8 cellular contexts compared by ENCODE assay signal in the genomic region with DNA sequence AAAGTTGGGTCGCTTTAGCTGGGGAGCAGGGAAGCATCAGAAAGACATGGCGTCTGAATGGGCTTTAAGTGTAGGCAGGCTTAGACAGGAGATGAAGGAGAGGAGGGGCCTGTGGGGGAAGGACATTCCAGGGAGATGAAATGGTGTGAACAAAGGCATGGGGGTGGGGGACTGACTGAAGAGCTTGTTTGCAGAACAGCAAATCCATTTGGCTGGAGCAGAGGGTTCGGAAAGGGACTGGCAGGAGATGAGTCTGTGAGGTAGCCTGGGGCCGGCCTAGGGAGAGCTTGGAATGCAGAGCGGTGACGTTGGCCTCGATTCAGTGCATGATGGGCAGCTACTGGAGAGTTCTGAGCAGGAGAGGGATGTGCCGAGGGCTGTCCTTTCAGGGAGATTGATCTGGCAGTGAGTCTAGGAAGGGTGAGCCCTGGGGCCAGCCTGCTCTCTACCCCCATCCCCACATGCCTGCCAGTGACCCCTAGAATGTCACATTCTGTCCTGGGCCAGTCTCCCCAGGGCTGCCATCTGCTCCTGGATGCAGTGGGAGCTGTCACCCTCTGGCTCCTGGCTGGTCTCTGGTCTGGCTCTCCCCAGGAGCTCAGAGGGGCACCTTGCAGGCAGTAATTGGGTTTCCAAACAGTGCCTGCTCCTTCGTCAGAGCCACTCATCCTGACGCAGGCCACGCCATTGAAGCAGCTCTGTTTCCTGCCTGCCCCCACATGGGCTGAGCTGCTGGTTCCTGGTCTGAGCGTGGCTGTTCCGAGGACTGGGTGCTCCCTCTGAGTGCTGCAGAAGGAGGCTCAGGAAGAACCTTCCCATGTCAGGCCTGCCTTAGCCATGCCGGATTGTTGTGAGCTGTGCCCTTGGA. TPM values are rescaled to one million over a fixed set of nuclear protein-coding genes. Genes with fewer than 3 reads are reported as not detected.
A peak's percentile ranks its signal among the peaks of the same experiment; 100 is the strongest.
DNase-seq lines count a peak whose midpoint lies in the region; ATAC-seq, FAIRE-seq and TF ChIP-seq lines count a peak whose summit lies in the region.

No MANE protein-coding gene starts in this region.

- no peaks in the 10 kb centered on the region for H3K27me3 ChIP-seq in IMR-90 (ENCODE audit: control insufficient read depth, insufficient read depth, low read length)

- H3K9me3 Mint-ChIP-seq in MCF 10A (ENCODE audit: unreplicated experiment) = no peaks in the 10 kb centered on the region
- H3K9me3 Mint-ChIP-seq in activated naive CD4-positive, alpha-beta T cell treated with anti-CD3 and anti-CD28 coated beads, Interleukin-2, amount 50 U/mL, for 72 hours = no peaks in the 10 kb centered on the region

- peaks cover 40% of the 10 kb centered on the region for H3K36me3 Mint-ChIP-seq in MCF 10A (ENCODE audit: insufficient read depth, unreplicated experiment)
- H3K36me3 Mint-ChIP-seq in activated naive CD4-positive, alpha-beta T cell treated with anti-CD3 and anti-CD28 coated beads, Interleukin-2, amount 50 U/mL, for 72 hours = no peaks in the 10 kb centered on the region

- H4K91ac ChIP-seq in IMR-90 (ENCODE audit: insufficient read depth, low read depth, low read length) = peak overlapping the region; percentile 99

- POLR2A ChIA-PET in IMR-90 (lab: Charles Lee; ENCODE audit: unreplicated experiment) (interaction anchor here (0.5 to 0.9 kb wide), 4 partner anchors 91 to 303 kb away, joined by 4 to 10 read pairs (median 7); no protein-coding TSS in a partner anchor), MCF 10A (lab: Yijun Ruan, JAX) (interaction anchor here (0.5 to 3.5 kb wide), 23 partner anchors 9 to 444 kb away, joined by 3 to 28 read pairs (median 4); a partner anchor contains a TSS)

- no peak for FAIRE-seq in GM12892 (lab: Jason Lieb, UNC)

- BruUV-seq in IMR-90 (replicated peaks; lab: Mats Ljungman, UMichigan) (no TSS peak), MCF 10A (replicated peaks; lab: Mats Ljungman, UMichigan) (no TSS peak)

- 27% methylated on average over 7 of the region's 14 CpGs; no CpG with 5 or more reads in 1 of the 2 experiments for WGBS in IMR-90 (ENCODE audit: extremely low coverage in 2 of 2, insufficient read length in 1 of 2), 2 experiments

- TF ChIP-seq RAD21 in IMR-90 (IDR thresholded peaks at IDR 0.05; ENCODE audit: low read length) = peak; percentile 25; the same call in 1 of the 2 replicates

- H4K20me1 ChIP-seq in IMR-90 (ENCODE audit: insufficient read depth, low read length) = 0 out of 2 replicates have a peak, but pooled peaks cover 4% of the 10 kb centered on the region

- peak overlapping the region; percentile 100 for H2BK120ac ChIP-seq in IMR-90 (ENCODE audit: low read depth, low read length)

- H2BK15ac ChIP-seq in IMR-90 (ENCODE audit: low read depth, low read length) = peak overlapping the region; percentile 98

- no peaks in the 10 kb centered on the region for H3K9me3 ChIP-seq in IMR-90 (ENCODE audit: control insufficient read depth, insufficient read depth, low read length)

- H2BK5ac ChIP-seq in IMR-90 (ENCODE audit: low read depth, low read length, poor library complexity, severe bottlenecking) = peak overlapping the region; percentile 97

- H3K79me1 ChIP-seq in IMR-90 (ENCODE audit: low read depth in 1 of 2, low read length in 2 of 2) = peaks cover 0 to 21% of the 10 kb centered on the region in 2 experiments; a peak in 2 of 4 replicates

- H3K4me3 ChIP-seq in IMR-90 (ENCODE audit: insufficient read depth, low read depth, low read length) = no peak overlapping the region
- no peak overlapping the region for H3K4me3 ChIP-seq in skin epidermis

- H4K8ac ChIP-seq in IMR-90 (ENCODE audit: low read depth in 2 of 2, low read length in 2 of 2) = peak overlapping the region; percentile 99

- H3K27ac Mint-ChIP-seq in MCF 10A (ENCODE audit: low read depth, unreplicated experiment) = peak overlapping the region; percentile 59
- peak overlapping the region in 1 of 2 donors; percentile 0 for H3K27ac Mint-ChIP-seq in activated naive CD4-positive, alpha-beta T cell treated with anti-CD3 and anti-CD28 coated beads, Interleukin-2, amount 50 U/mL, for 72 hours

- DNase-seq in IMR-90 (peak; percentile 100), MCF 10A (ENCODE audit: unreplicated experiment) (peak; percentile 85), iPS-NIHi7 (ENCODE audit: extremely low spot score) (peak; percentile 66), GM12892 (ENCODE audit: insufficient read length) (no peak), DMS153 (lab: John Stamatoyannopoulos, UW) (no peak)
- no peak for DNase-seq in activated naive CD4-positive, alpha-beta T cell treated with anti-CD3 and anti-CD28 coated beads, Interleukin-2, amount 50 U/mL, for 72 hours (ENCODE audit: low spot score in 2 of 2)
- DNase-seq in stimulated activated CD4-positive, alpha-beta T cell treated with anti-CD3 and anti-CD28 coated beads, Interleukin-2, amount 100 ng/mL, for 24 hours = no peak

- H3K4me3 Mint-ChIP-seq in MCF 10A (ENCODE audit: unreplicated experiment) = peak overlapping the region; percentile 4

- peak overlapping the region; percentile 100 for H2AK5ac ChIP-seq in IMR-90 (ENCODE audit: low read depth, low read length)

- peak overlapping the region; percentile 96 for H4K5ac ChIP-seq in IMR-90 (ENCODE audit: low read depth, low read length)

- H3K18ac ChIP-seq in IMR-90 (ENCODE audit: low read depth, low read length) = peak overlapping the region; percentile 94

- peak; percentile 78 for ATAC-seq in IMR-90 (ENCODE audit: low read depth)
- no peak for ATAC-seq in activated naive CD4-positive, alpha-beta T cell treated with anti-CD3 and anti-CD28 coated beads, Interleukin-2, amount 50 U/mL, for 72 hours

- H3K9me1 ChIP-seq in IMR-90 (ENCODE audit: insufficient read depth, low read length) = peaks cover 13% of the 10 kb centered on the region

- H2BK20ac ChIP-seq in IMR-90 (ENCODE audit: low read depth, low read length) = peak overlapping the region; percentile 99

- H3K4me1 Mint-ChIP-seq in MCF 10A (ENCODE audit: insufficient read depth, unreplicated experiment) = peaks cover 13% of the 10 kb centered on the region

- in situ Hi-C loops in IMR-90 (cut with MboI; ENCODE audit: low sequenced_read_pairs) = loop anchor here (5.0 kb wide), 2 partner anchors 93 to 308 kb away; a partner anchor contains a TSS

- no peaks in the 10 kb centered on the region for H3K27me3 Mint-ChIP-seq in MCF 10A (ENCODE audit: insufficient read depth, unreplicated experiment)

- peak overlapping the region; percentile 92 for H2AFZ ChIP-seq in IMR-90 (replicated peaks; ENCODE audit: low read length, poor library complexity)

- peak overlapping the region; percentile 66 for H3K9ac ChIP-seq in IMR-90 (ENCODE audit: low read depth, low read length)

- H3K56ac ChIP-seq in IMR-90 (ENCODE audit: extremely low read depth, insufficient read depth, low read length) = peak overlapping the region; percentile 89

- peak overlapping the region; percentile 100 for H3K4ac ChIP-seq in IMR-90 (ENCODE audit: low read depth, low read length)

- peak overlapping the region; percentile 59 for H3K4me2 ChIP-seq in IMR-90 (ENCODE audit: low read depth, low read length)

- H3K14ac ChIP-seq in IMR-90 (replicated peaks; ENCODE audit: low read depth, low read length) = peak overlapping the region; percentile 100

- CTCF ChIA-PET in IMR-90 (lab: Yijun Ruan, JAX) (interaction anchor here (0.6 to 7.1 kb wide), 20 partner anchors 9 to 363 kb away, joined by 3 to 79 read pairs (median 4); a partner anchor contains a TSS), MCF 10A (lab: Yijun Ruan, JAX) (interaction anchor here (0.5 to 13.1 kb wide), 47 partner anchors 10 to 1150 kb away, joined by 3 to 225 read pairs (median 3); a partner anchor contains a TSS)

- H3K4me1 ChIP-seq in IMR-90 (ENCODE audit: control insufficient read depth, insufficient read depth, low read length) = peaks cover 27% of the 10 kb centered on the region

- intact Hi-C loops in IMR-90 (cut with micrococcal nuclease) = loop anchor here (1.0 to 5.0 kb wide), 6 partner anchors 67 to 363 kb away; a partner anchor contains a TSS
- intact Hi-C loops in MCF 10A (cut with micrococcal nuclease) = loop anchor here (1.0 to 5.0 kb wide), 4 partner anchors 96 to 363 kb away; no protein-coding TSS in a partner anchor

- H2AK9ac ChIP-seq in IMR-90 (replicated peaks; ENCODE audit: low read depth, low read length, poor library complexity) = peak overlapping the region; percentile 94

- peak; percentile 21; the same call in 1 of the 2 replicates for TF ChIP-seq POLR2A in IMR-90 (IDR thresholded peaks at IDR 0.05; ENCODE audit: low read depth, low read length)
- no peak for TF ChIP-seq POLR2A in GM12892 (IDR thresholded peaks at IDR 0.05; ENCODE audit: low read depth, low read length)

- dilution Hi-C loops in IMR-90 (cut with HindIII; ENCODE audit: low sequenced_read_pairs, unreplicated experiment) = no loop called here

- H3K36me3 ChIP-seq in IMR-90 (ENCODE audit: control insufficient read depth, insufficient read depth, low read length) = peaks cover 14% of the 10 kb centered on the region; the same call in 1 of the 2 replicates

- peak overlapping the region; percentile 95 for H3K27ac ChIP-seq in IMR-90 (ENCODE audit: insufficient read depth, low read length)
- peak overlapping the region in 20 of 21 experiments; percentile 7 to 92 (median 73) for H3K27ac ChIP-seq in skin epidermis

- no peak for TF ChIP-seq CTCF in IMR-90 (conservative IDR thresholded peaks at IDR 0.05; ENCODE audit: low read depth, low read length)
- TF ChIP-seq CTCF in MCF 10A (IDR thresholded peaks at IDR 0.05; ENCODE audit: unreplicated experiment) = no peak

- peak overlapping the region; percentile 100 for H3K23ac ChIP-seq in IMR-90 (ENCODE audit: low read depth, low read length)

RNA-seq across cellular contexts. Expression of a gene that starts 22.3 kb away (rescaled TPM):
- total RNA-seq in IMR-90 (2012; rRNA removed) (19.9 and 21.7 TPM in 2 replicates), MCF 10A (2022) (36.9 and 38.3 TPM in 2 replicates)
- 54.1 and 56.4 TPM in 2 replicates for polyA plus RNA-seq in IMR-90 (2012; rRNA removed)
- 29.4 and 68.9 TPM in 2 replicates for polyA plus RNA-seq in IMR-90 (2012; cell fraction: cytosol; rRNA removed)
- 44.0 and 87.8 TPM in 2 replicates for polyA plus RNA-seq in IMR-90 (2012; cell fraction: nucleus; rRNA removed; ENCODE audit: low replicate concordance)
- polyA plus RNA-seq in GM12892 (2012; ENCODE audit: missing spikeins) = 18.3 TPM
- total RNA-seq in activated naive CD4-positive, alpha-beta T cell treated with anti-CD3 and anti-CD28 coated beads, Interleukin-2, amount 50 U/mL, for 72 hours = 10 to 100 TPM; 26.9 to 29.8 TPM

RNA-seq across cellular contexts. Expression of a gene that starts 42.2 kb away (rescaled TPM):
- total RNA-seq in IMR-90 (2012; rRNA removed) = 0.18 and 0.28 TPM in 2 replicates
- polyA plus RNA-seq in IMR-90 (2012; rRNA removed) = 1.0 and 1.3 TPM in 2 replicates
- 0.24 and 1.0 TPM in 2 replicates for polyA plus RNA-seq in IMR-90 (2012; cell fraction: cytosol; rRNA removed)
- 9.3 and 16.4 TPM in 2 replicates for polyA plus RNA-seq in IMR-90 (2012; cell fraction: nucleus; rRNA removed; ENCODE audit: low replicate concordance)
- total RNA-seq in MCF 10A (2022) = 64.8 and 81.8 TPM in 2 replicates
- 4.5 TPM for polyA plus RNA-seq in GM12892 (2012; ENCODE audit: missing spikeins)
- total RNA-seq in activated naive CD4-positive, alpha-beta T cell treated with anti-CD3 and anti-CD28 coated beads, Interleukin-2, amount 50 U/mL, for 72 hours = 10 to 100 TPM; 15.6 to 35.1 TPM

Comparison
In these comparisons a context has a peak if more than half of its experiments do, and no peak if none do; other contexts are left out.
1. DNase-seq: peak in IMR-90 (single experiment), MCF 10A (single experiment) and iPS-NIHi7 (single experiment); none in GM12892 (single experiment), activated naive CD4-positive, alpha-beta T cell treated with anti-CD3 and anti-CD28 coated beads, Interleukin-2, amount 50 U/mL, for 72 hours (0 of 2), stimulated activated CD4-positive, alpha-beta T cell treated with anti-CD3 and anti-CD28 coated beads, Interleukin-2, amount 100 ng/mL, for 24 hours (0 of 2) and DMS153 (single experiment).
2. RNA of a gene that starts 42.2 kb away (total RNA-seq): 64.8 to 81.8 TPM in MCF 10A and 15.6 to 35.1 TPM in activated naive CD4-positive, alpha-beta T cell treated with anti-CD3 and anti-CD28 coated beads, Interleukin-2, amount 50 U/mL, for 72 hours; 0.18 to 0.28 TPM in IMR-90; every median in the first group is over 10 times any median in the second.